9 cellular contexts compared by ENCODE assay signal in genomic region chr20:48638546-48638945, GRCh38.
DNase-seq lines count a peak whose midpoint lies in the region; ATAC-seq and TF ChIP-seq lines count a peak whose summit lies in the region.
"Had no signal": no experiment of that assay in that cellular context is flagged by ENCODE, and none has a peak within 500 bp of the region (broad histone marks: within the 10 kb centered on the region; RNA-seq: fewer than 3 reads in every experiment).

No MANE protein-coding gene starts in this region.

- DNase-seq in GM12864 (ENCODE audit: low read depth), result peak; percentile 15
- peak; percentile 4 for DNase-seq in OCI-M1 (lab: John Stamatoyannopoulos, UW)
- no peak for DNase-seq in central memory CD8-positive, alpha-beta T cell (ENCODE audit: low spot score in 2 of 2)
- DNase-seq in pulmonary artery endothelial cell (ENCODE audit: low read depth, low spot score), result peak; percentile 43
- DNase-seq in Ammon's horn (ENCODE audit: low spot score), result no peak
- DNase-seq: GF-D8, MM.1S had no signal

- H3K27ac Mint-ChIP-seq in central memory CD8-positive, alpha-beta T cell (ENCODE audit: low read depth), result peak overlapping the region; percentile 1

- H3K27me3 Mint-ChIP-seq in central memory CD8-positive, alpha-beta T cell, result no peaks in the 10 kb centered on the region

- peaks cover 76% of the 10 kb centered on the region for H3K36me3 Mint-ChIP-seq in central memory CD8-positive, alpha-beta T cell (ENCODE audit: insufficient read depth)

- no peak for ATAC-seq in central memory CD8-positive, alpha-beta T cell (replicated peaks; ENCODE audit: extremely low read depth, poor library complexity, severe bottlenecking)
- ATAC-seq in activated CD4-positive, CD25-positive, alpha-beta regulatory T cell treated with anti-CD3 and anti-CD28 coated beads, Interleukin-2, amount 50 U/mL, for 24 hours, result no peak
- ATAC-seq in HG02885 (IDR thresholded peaks at IDR 0.05; ENCODE audit: poor library complexity, unreplicated experiment), result no peak

- peaks cover 23% of the 10 kb centered on the region for H3K4me1 Mint-ChIP-seq in central memory CD8-positive, alpha-beta T cell

- H3K9me3 Mint-ChIP-seq in central memory CD8-positive, alpha-beta T cell, result no peaks in the 10 kb centered on the region

- no peak overlapping the region for H3K4me3 Mint-ChIP-seq in central memory CD8-positive, alpha-beta T cell

- TF ChIP-seq CTCF in GM12864 (IDR thresholded peaks at IDR 0.05; ENCODE audit: low read depth, low read length, missing control alignments), result no peak

- H3K4me3 ChIP-seq in GM12864 (ENCODE audit: low read depth, low read length), result no peak overlapping the region

Comparison
In these comparisons a context has a peak if more than half of its experiments do, and no peak if none do; other contexts are left out.
1. DNase-seq: peak in GM12864 (single experiment), OCI-M1 (single experiment) and pulmonary artery endothelial cell (single experiment); none in central memory CD8-positive, alpha-beta T cell (0 of 2) and Ammon's horn (single experiment).